In the genomic region with DNA sequence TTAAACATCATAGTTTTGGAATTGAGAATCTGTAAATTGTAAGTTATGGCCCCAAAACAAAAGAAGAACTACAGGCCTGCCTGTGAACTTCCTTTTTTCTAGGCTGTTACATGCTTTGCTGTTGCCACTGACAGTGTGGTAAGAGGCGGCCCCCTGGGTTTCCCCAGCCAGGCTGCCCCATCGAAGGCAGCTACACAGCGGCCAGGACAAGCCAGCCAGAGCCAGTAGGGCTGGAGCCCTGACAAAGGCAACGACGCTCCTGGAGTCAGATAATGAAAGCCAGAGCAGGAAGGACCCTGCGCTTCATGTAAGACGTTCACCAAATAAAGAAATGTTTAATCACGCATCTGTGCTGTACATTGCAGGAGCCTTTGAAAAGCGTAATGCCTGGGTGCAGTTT, we compare ENCODE assay signal across 1 cellular context.
TF ChIP-seq lines count a peak whose summit lies in the region.

No MANE protein-coding gene starts in this region.

TF ChIP-seq in GM12878, 131 proteins besides CTCF, POLR2A, EP300 and RAD21 (continued from another document and continues in another):
- TF ChIP-seq, protein P1, sequence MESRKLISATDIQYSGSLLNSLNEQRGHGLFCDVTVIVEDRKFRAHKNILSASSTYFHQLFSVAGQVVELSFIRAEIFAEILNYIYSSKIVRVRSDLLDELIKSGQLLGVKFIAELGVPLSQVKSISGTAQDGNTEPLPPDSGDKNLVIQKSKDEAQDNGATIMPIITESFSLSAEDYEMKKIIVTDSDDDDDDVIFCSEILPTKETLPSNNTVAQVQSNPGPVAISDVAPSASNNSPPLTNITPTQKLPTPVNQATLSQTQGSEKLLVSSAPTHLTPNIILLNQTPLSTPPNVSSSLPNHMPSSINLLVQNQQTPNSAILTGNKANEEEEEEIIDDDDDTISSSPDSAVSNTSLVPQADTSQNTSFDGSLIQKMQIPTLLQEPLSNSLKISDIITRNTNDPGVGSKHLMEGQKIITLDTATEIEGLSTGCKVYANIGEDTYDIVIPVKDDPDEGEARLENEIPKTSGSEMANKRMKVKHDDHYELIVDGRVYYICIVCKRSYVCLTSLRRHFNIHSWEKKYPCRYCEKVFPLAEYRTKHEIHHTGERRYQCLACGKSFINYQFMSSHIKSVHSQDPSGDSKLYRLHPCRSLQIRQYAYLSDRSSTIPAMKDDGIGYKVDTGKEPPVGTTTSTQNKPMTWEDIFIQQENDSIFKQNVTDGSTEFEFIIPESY (IDR thresholded peaks at IDR 0.05), result no peak
- peak; percentile 81; the same call in 1 of the 2 replicates for TF ChIP-seq MTA3 (IDR thresholded peaks at IDR 0.05; ENCODE audit: borderline replicate concordance, low read length)
- TF ChIP-seq, protein P2, sequence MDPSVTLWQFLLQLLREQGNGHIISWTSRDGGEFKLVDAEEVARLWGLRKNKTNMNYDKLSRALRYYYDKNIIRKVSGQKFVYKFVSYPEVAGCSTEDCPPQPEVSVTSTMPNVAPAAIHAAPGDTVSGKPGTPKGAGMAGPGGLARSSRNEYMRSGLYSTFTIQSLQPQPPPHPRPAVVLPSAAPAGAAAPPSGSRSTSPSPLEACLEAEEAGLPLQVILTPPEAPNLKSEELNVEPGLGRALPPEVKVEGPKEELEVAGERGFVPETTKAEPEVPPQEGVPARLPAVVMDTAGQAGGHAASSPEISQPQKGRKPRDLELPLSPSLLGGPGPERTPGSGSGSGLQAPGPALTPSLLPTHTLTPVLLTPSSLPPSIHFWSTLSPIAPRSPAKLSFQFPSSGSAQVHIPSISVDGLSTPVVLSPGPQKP (IDR thresholded peaks at IDR 0.05; ENCODE audit: low read depth, low read length), result no peak
- 0 out of 2 replicates have a peak, but pooled peaks have one; percentile 22 for TF ChIP-seq HCFC1 (IDR thresholded peaks at IDR 0.05; ENCODE audit: low read length)
- TF ChIP-seq TBL1XR1 (IDR thresholded peaks at IDR 0.05; ENCODE audit: low read depth, low read length), result peak; percentile 66; the same call in 1 of the 2 replicates
- TF ChIP-seq, protein P3, sequence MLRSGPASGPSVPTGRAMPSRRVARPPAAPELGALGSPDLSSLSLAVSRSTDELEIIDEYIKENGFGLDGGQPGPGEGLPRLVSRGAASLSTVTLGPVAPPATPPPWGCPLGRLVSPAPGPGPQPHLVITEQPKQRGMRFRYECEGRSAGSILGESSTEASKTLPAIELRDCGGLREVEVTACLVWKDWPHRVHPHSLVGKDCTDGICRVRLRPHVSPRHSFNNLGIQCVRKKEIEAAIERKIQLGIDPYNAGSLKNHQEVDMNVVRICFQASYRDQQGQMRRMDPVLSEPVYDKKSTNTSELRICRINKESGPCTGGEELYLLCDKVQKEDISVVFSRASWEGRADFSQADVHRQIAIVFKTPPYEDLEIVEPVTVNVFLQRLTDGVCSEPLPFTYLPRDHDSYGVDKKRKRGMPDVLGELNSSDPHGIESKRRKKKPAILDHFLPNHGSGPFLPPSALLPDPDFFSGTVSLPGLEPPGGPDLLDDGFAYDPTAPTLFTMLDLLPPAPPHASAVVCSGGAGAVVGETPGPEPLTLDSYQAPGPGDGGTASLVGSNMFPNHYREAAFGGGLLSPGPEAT (IDR thresholded peaks at IDR 0.05; ENCODE audit: low read depth), result peak; percentile 88
- TF ChIP-seq, protein P4, sequence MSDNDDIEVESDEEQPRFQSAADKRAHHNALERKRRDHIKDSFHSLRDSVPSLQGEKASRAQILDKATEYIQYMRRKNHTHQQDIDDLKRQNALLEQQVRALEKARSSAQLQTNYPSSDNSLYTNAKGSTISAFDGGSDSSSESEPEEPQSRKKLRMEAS (IDR thresholded peaks at IDR 0.05; ENCODE audit: low read depth, low read length), result peak; percentile 71
- TF ChIP-seq, protein P5, sequence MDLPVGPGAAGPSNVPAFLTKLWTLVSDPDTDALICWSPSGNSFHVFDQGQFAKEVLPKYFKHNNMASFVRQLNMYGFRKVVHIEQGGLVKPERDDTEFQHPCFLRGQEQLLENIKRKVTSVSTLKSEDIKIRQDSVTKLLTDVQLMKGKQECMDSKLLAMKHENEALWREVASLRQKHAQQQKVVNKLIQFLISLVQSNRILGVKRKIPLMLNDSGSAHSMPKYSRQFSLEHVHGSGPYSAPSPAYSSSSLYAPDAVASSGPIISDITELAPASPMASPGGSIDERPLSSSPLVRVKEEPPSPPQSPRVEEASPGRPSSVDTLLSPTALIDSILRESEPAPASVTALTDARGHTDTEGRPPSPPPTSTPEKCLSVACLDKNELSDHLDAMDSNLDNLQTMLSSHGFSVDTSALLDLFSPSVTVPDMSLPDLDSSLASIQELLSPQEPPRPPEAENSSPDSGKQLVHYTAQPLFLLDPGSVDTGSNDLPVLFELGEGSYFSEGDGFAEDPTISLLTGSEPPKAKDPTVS (IDR thresholded peaks at IDR 0.05; ENCODE audit: low read depth, low read length), result 0 out of 2 replicates have a peak, but pooled peaks have one; percentile 65
- no peak for TF ChIP-seq GATAD2B (conservative IDR thresholded peaks at IDR 0.05; ENCODE audit: low read depth)
- peak; percentile 64 for TF ChIP-seq ATF7 (IDR thresholded peaks at IDR 0.05; ENCODE audit: low read depth)
- TF ChIP-seq, protein P6, sequence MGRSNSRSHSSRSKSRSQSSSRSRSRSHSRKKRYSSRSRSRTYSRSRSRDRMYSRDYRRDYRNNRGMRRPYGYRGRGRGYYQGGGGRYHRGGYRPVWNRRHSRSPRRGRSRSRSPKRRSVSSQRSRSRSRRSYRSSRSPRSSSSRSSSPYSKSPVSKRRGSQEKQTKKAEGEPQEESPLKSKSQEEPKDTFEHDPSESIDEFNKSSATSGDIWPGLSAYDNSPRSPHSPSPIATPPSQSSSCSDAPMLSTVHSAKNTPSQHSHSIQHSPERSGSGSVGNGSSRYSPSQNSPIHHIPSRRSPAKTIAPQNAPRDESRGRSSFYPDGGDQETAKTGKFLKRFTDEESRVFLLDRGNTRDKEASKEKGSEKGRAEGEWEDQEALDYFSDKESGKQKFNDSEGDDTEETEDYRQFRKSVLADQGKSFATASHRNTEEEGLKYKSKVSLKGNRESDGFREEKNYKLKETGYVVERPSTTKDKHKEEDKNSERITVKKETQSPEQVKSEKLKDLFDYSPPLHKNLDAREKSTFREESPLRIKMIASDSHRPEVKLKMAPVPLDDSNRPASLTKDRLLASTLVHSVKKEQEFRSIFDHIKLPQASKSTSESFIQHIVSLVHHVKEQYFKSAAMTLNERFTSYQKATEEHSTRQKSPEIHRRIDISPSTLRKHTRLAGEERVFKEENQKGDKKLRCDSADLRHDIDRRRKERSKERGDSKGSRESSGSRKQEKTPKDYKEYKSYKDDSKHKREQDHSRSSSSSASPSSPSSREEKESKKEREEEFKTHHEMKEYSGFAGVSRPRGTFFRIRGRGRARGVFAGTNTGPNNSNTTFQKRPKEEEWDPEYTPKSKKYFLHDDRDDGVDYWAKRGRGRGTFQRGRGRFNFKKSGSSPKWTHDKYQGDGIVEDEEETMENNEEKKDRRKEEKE (IDR thresholded peaks at IDR 0.05), result no peak
- peak; percentile 68; the same call in 1 of the 2 replicates for TF ChIP-seq ZNF24 (IDR thresholded peaks at IDR 0.05)
- peak; percentile 32; the same call in 1 of the 2 replicates for TF ChIP-seq ZNF384 (IDR thresholded peaks at IDR 0.05; ENCODE audit: borderline replicate concordance, low read depth, low read length)
- peak; percentile 93 for TF ChIP-seq BACH1 (IDR thresholded peaks at IDR 0.05; ENCODE audit: borderline replicate concordance)
- 0 out of 2 replicates have a peak, but pooled peaks have one; percentile 19 for TF ChIP-seq PAX5 (IDR thresholded peaks at IDR 0.05; ENCODE audit: borderline replicate concordance, low read depth, low read length)
- TF ChIP-seq SREBF1 (IDR thresholded peaks at IDR 0.05; ENCODE audit: low read length), result no peak
- no peak for TF ChIP-seq EGR1 (IDR thresholded peaks at IDR 0.05; ENCODE audit: borderline replicate concordance in 1 of 2, low read depth in 2 of 2, low read length in 2 of 2)
- TF ChIP-seq, protein P7, sequence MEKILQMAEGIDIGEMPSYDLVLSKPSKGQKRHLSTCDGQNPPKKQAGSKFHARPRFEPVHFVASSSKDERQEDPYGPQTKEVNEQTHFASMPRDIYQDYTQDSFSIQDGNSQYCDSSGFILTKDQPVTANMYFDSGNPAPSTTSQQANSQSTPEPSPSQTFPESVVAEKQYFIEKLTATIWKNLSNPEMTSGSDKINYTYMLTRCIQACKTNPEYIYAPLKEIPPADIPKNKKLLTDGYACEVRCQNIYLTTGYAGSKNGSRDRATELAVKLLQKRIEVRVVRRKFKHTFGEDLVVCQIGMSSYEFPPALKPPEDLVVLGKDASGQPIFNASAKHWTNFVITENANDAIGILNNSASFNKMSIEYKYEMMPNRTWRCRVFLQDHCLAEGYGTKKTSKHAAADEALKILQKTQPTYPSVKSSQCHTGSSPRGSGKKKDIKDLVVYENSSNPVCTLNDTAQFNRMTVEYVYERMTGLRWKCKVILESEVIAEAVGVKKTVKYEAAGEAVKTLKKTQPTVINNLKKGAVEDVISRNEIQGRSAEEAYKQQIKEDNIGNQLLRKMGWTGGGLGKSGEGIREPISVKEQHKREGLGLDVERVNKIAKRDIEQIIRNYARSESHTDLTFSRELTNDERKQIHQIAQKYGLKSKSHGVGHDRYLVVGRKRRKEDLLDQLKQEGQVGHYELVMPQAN (conservative IDR thresholded peaks at IDR 0.05), result no peak; the same call in 1 of the 2 replicates
- no peak for TF ChIP-seq NRF1 (conservative IDR thresholded peaks at IDR 0.05; ENCODE audit: low read depth, low read length)
- no peak for TF ChIP-seq YBX1 (IDR thresholded peaks at IDR 0.05)
- no peak for TF ChIP-seq FOS (IDR thresholded peaks at IDR 0.05; ENCODE audit: borderline replicate concordance, extremely low read depth, insufficient read length)
- TF ChIP-seq HDGF (IDR thresholded peaks at IDR 0.05), result no peak
- peak; percentile 81 for TF ChIP-seq DPF2 (IDR thresholded peaks at IDR 0.05)
- no peak for TF ChIP-seq ESRRA (IDR thresholded peaks at IDR 0.05; ENCODE audit: low read length)
- TF ChIP-seq, protein P8, sequence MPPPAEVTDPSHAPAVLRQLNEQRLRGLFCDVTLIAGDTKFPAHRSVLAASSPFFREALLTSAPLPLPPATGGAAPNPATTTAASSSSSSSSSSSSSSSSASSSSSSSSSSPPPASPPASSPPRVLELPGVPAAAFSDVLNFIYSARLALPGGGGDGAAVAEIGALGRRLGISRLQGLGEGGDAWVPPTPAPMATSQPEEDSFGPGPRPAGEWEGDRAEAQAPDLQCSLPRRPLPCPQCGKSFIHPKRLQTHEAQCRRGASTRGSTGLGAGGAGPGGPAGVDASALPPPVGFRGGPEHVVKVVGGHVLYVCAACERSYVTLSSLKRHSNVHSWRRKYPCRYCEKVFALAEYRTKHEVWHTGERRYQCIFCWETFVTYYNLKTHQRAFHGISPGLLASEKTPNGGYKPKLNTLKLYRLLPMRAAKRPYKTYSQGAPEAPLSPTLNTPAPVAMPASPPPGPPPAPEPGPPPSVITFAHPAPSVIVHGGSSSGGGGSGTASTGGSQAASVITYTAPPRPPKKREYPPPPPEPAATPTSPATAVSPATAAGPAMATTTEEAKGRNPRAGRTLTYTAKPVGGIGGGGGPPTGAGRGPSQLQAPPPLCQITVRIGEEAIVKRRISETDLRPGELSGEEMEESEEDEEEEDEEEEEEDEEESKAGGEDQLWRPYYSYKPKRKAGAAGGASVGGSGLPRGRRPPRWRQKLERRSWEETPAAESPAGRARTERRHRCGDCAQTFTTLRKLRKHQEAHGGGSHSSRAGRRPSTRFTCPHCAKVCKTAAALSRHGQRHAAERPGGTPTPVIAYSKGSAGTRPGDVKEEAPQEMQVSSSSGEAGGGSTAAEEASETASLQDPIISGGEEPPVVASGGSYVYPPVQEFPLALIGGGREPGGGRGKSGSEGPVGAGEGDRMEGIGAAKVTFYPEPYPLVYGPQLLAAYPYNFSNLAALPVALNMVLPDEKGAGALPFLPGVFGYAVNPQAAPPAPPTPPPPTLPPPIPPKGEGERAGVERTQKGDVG (CRISPR knock-in tag; IDR thresholded peaks at IDR 0.05), result no peak
- no peak for TF ChIP-seq RAD51 (IDR thresholded peaks at IDR 0.05)
- TF ChIP-seq, protein P9, sequence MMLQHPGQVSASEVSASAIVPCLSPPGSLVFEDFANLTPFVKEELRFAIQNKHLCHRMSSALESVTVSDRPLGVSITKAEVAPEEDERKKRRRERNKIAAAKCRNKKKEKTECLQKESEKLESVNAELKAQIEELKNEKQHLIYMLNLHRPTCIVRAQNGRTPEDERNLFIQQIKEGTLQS (IDR thresholded peaks at IDR 0.05; ENCODE audit: borderline replicate concordance, extremely low read depth, low read depth, low read length), result no peak
- TF ChIP-seq SMARCA5 (IDR thresholded peaks at IDR 0.05), result peak; percentile 80
- TF ChIP-seq, protein P10, sequence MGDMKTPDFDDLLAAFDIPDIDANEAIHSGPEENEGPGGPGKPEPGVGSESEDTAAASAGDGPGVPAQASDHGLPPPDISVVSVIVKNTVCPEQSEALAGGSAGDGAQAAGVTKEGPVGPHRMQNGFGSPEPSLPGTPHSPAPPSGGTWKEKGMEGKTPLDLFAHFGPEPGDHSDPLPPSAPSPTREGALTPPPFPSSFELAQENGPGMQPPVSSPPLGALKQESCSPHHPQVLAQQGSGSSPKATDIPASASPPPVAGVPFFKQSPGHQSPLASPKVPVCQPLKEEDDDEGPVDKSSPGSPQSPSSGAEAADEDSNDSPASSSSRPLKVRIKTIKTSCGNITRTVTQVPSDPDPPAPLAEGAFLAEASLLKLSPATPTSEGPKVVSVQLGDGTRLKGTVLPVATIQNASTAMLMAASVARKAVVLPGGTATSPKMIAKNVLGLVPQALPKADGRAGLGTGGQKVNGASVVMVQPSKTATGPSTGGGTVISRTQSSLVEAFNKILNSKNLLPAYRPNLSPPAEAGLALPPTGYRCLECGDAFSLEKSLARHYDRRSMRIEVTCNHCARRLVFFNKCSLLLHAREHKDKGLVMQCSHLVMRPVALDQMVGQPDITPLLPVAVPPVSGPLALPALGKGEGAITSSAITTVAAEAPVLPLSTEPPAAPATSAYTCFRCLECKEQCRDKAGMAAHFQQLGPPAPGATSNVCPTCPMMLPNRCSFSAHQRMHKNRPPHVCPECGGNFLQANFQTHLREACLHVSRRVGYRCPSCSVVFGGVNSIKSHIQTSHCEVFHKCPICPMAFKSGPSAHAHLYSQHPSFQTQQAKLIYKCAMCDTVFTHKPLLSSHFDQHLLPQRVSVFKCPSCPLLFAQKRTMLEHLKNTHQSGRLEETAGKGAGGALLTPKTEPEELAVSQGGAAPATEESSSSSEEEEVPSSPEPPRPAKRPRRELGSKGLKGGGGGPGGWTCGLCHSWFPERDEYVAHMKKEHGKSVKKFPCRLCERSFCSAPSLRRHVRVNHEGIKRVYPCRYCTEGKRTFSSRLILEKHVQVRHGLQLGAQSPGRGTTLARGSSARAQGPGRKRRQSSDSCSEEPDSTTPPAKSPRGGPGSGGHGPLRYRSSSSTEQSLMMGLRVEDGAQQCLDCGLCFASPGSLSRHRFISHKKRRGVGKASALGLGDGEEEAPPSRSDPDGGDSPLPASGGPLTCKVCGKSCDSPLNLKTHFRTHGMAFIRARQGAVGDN (IDR thresholded peaks at IDR 0.05), result peak; percentile 94
- TF ChIP-seq RUNX3 (IDR thresholded peaks at IDR 0.05; ENCODE audit: low read length), result peak; percentile 87
- TF ChIP-seq MYC (IDR thresholded peaks at IDR 0.05; ENCODE audit: insufficient read depth, insufficient read length, insufficient replicate concordance, low read length, severe bottlenecking), result no peak
